Comparison of ENCODE assay signal across 17 cellular contexts in the genomic region with DNA sequence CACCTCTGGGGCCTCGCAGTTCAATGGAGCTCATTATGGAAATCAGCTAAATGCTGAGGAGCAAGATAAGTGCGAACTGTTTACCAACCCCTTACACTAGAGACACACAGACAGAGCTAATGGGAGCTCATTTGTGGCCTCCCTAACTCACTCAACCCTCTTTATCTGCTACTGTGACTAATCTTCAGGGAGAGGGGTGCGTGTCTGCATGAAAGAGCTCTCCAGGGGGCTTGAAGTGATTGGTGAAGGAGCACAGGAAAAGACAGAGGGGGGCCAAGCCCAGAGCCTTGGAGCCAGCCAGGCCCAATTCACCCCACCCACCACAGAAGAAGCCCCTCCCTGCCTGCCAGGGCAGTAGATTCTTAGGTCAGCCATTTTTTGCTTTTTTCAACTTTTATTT.
"Had no signal": no experiment of that assay in that cellular context is flagged by ENCODE, and none has a peak within 500 bp of the region (broad histone marks: within the 10 kb centered on the region; RNA-seq: fewer than 3 reads in every experiment).

No MANE protein-coding gene starts in this region.

- H3K27ac ChIP-seq: brain microvascular endothelial cell, transverse colon had no signal

- H3K4me1 Mint-ChIP-seq: activated CD4-positive, alpha-beta T cell treated with anti-CD3 and anti-CD28 coated beads, Interleukin-2, amount 10 ng/mL, durations not matched to agents 7 days and 5 days; activated naive CD4-positive, alpha-beta T cell treated with anti-CD3 and anti-CD28 coated beads, Interleukin-2, amount 50 U/mL, for 24 hours; immature natural killer cell had no signal

- H3K4me3 Mint-ChIP-seq: activated CD4-positive, alpha-beta T cell treated with anti-CD3 and anti-CD28 coated beads, Interleukin-2, amount 10 ng/mL, durations not matched to agents 7 days and 5 days; activated naive CD4-positive, alpha-beta T cell treated with anti-CD3 and anti-CD28 coated beads, Interleukin-2, amount 50 U/mL, for 24 hours; immature natural killer cell; nephron had no signal

- H3K36me3 ChIP-seq: brain microvascular endothelial cell, transverse colon had no signal

- H3K36me3 Mint-ChIP-seq: activated naive CD4-positive, alpha-beta T cell treated with anti-CD3 and anti-CD28 coated beads, Interleukin-2, amount 50 U/mL, for 24 hours; immature natural killer cell had no signal

- ATAC-seq: left colon, sciatic nerve had no signal

- H3K27me3 ChIP-seq: brain microvascular endothelial cell, transverse colon had no signal

- H3K27me3 Mint-ChIP-seq: activated CD4-positive, alpha-beta T cell treated with anti-CD3 and anti-CD28 coated beads, Interleukin-2, amount 10 ng/mL, durations not matched to agents 7 days and 5 days had no signal

- H3K27ac Mint-ChIP-seq: activated CD4-positive, alpha-beta T cell treated with anti-CD3 and anti-CD28 coated beads, Interleukin-2, amount 10 ng/mL, durations not matched to agents 7 days and 5 days; activated naive CD4-positive, alpha-beta T cell treated with anti-CD3 and anti-CD28 coated beads, Interleukin-2, amount 50 U/mL, for 24 hours; immature natural killer cell; nephron had no signal

- H3K4me3 ChIP-seq: transverse colon had no signal

- H3K9me3 Mint-ChIP-seq: activated naive CD4-positive, alpha-beta T cell treated with anti-CD3 and anti-CD28 coated beads, Interleukin-2, amount 50 U/mL, for 24 hours; nephron had no signal

- DNase-seq: activated CD4-positive, alpha-beta T cell treated with anti-CD3 and anti-CD28 coated beads, Interleukin-2, amount 10 ng/mL, durations not matched to agents 7 days and 5 days; activated T-cell treated with anti-CD3 and anti-CD28 coated beads for 4 hours; amniotic stem cell; brain microvascular endothelial cell; erythroblast; hippocampal formation; immature natural killer cell; left colon; mammary epithelial cell; stimulated activated CD4-positive, alpha-beta T cell treated with anti-CD3 and anti-CD28 coated beads, Interleukin-2, amount 100 ng/mL, for 24 hours; stimulated activated naive CD4-positive, alpha-beta T cell; substantia nigra; T-helper 9 cell; transverse colon had no signal

- H3K4me1 ChIP-seq: transverse colon had no signal
